Comparison of ENCODE assay signal across 9 cellular contexts in genomic region chr9:105842023-105842644, GRCh38.
DNase-seq lines count a peak whose midpoint lies in the region; ATAC-seq, FAIRE-seq and TF ChIP-seq lines count a peak whose summit lies in the region.
"Had no signal": no experiment of that assay in that cellular context is flagged by ENCODE, and none has a peak within 500 bp of the region (broad histone marks: within the 10 kb centered on the region; RNA-seq: fewer than 3 reads in every experiment).

No MANE protein-coding gene starts in this region.

- H3K36me3 ChIP-seq in heart left ventricle (no peaks in the 10 kb centered on the region), gastroesophageal sphincter (no peaks in the 10 kb centered on the region)

- no peak overlapping the region for H3K4me3 ChIP-seq in heart left ventricle
- no peak overlapping the region for H3K4me3 ChIP-seq in gastroesophageal sphincter
- no peak overlapping the region for H3K4me3 ChIP-seq in skeletal muscle cell (ENCODE audit: low read depth, low read length)

- no peak for TF ChIP-seq EP300 in gastroesophageal sphincter (IDR thresholded peaks at IDR 0.05)

- 56 to 59% (median 59%) methylated on average over 4 of the region's 4 CpGs for WGBS in heart left ventricle, 4 donors
- WGBS in gastroesophageal sphincter (ENCODE audit: low coverage in 1 of 2), 2 donors = 47% methylated on average over 4 of the region's 4 CpGs

- no peaks in the 10 kb centered on the region for H3K27me3 ChIP-seq in heart left ventricle
- H3K27me3 ChIP-seq in gastroesophageal sphincter = no peaks in the 10 kb centered on the region

- H3K4me1 ChIP-seq in heart left ventricle = no peaks in the 10 kb centered on the region
- no peaks in the 10 kb centered on the region for H3K4me1 ChIP-seq in gastroesophageal sphincter

- no peak for DNase-seq in heart left ventricle
- no peak for DNase-seq in left cardiac atrium
- DNase-seq in HuH-7 (ENCODE audit: low spot score) = peak; percentile 20
- peak; percentile 1 for DNase-seq in skeletal muscle cell (ENCODE audit: low read depth)
- no peak for DNase-seq in activated T-cell treated with anti-CD3 and anti-CD28 coated beads for 4 hours
- no peak for DNase-seq in omental fat pad (ENCODE audit: low spot score)
- DNase-seq: activated naive CD8-positive, alpha-beta T cell treated with anti-CD3 and anti-CD28 coated beads, Interleukin-2, amount 10 ng/mL, durations not matched to agents 7 days and 5 days had no signal

- H3K9me3 ChIP-seq in heart left ventricle = peaks cover 0 to 7% (median 0%) of the 10 kb centered on the region in 12 donors
- no peaks in the 10 kb centered on the region for H3K9me3 ChIP-seq in gastroesophageal sphincter

- TF ChIP-seq POLR2A in heart left ventricle (IDR thresholded peaks at IDR 0.05) (no peak), gastroesophageal sphincter (IDR thresholded peaks at IDR 0.05) (no peak)

- no peak for ATAC-seq in heart left ventricle
- no peak for ATAC-seq in left cardiac atrium
- ATAC-seq in gastroesophageal sphincter = no peak
- no peak for ATAC-seq in omental fat pad (ENCODE audit: low FRiP score)

- peak; percentile 85 for FAIRE-seq in TTC549 (lab: Jason Lieb, UNC)

- intact Hi-C loops in heart left ventricle (cut with DNase I) = loop anchor here in 5 of 10 donors (5.0 to 10.0 kb wide), 3 partner anchors 40 to 1333 kb away; no protein-coding TSS in a partner anchor
- intact Hi-C loops in left cardiac atrium (cut with DNase I) = no loop called here

- H3K27ac ChIP-seq in heart left ventricle = no peak overlapping the region
- H3K27ac ChIP-seq in gastroesophageal sphincter = no peak overlapping the region

- peak; percentile 47 to 82 (median 61) for TF ChIP-seq CTCF in heart left ventricle (IDR thresholded peaks at IDR 0.05)
- TF ChIP-seq CTCF in gastroesophageal sphincter (IDR thresholded peaks at IDR 0.05) = peak; percentile 45 to 60 (median 46)
- TF ChIP-seq CTCF in omental fat pad (IDR thresholded peaks at IDR 0.05) = no peak

Comparison
In these comparisons a context has a peak if more than half of its experiments do, and no peak if none do; other contexts are left out.
1. DNase-seq: peak in HuH-7 (single experiment) and skeletal muscle cell (single experiment); none in heart left ventricle (0 of 5), left cardiac atrium (single experiment), activated T-cell treated with anti-CD3 and anti-CD28 coated beads for 4 hours (single experiment) and omental fat pad (single experiment).
2. CTCF ChIP-seq: peak in heart left ventricle (12 of 12) and gastroesophageal sphincter (4 of 4); none in omental fat pad (0 of 3).